9 cellular contexts compared by ENCODE assay signal in the genomic region with DNA sequence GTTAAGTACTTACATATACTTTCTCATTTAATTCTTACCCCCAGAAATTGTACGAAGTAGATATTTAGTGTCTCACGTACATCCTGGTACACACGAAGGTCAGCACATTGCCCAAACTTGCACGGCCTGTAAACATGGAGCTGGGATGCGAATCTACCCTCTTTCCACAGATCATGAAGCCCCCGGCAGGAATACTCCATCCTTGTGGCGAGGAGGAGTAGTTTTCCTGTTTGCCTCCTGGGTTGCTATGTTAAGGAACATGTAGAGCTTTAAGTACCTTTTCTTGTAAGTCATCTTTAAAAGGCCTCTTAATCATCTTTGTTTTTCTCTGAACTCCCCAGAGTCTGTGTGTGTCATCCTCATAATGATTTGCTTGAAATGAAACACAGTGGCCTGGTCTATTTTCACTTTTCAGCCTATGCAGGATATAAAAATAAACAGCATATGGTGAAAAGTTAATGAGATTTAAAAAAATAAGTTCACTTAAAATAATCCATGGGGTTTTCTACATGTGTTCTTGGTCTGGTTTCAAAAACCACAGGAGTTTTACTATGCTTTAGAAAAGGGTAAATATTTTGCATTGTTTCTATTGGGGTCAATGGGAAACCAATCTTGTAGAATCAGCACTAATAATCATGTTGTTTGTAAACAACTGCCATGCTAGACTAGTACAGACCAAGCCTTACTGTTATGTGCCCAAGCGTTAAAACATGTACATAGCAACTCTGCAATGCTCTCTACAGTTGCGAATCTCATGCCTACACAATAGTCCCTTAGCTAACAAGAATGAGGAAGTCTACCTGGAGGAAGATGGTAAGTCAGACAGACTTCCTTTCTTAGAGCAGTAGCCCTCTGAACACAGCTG. TPM values are rescaled to one million over a fixed set of nuclear protein-coding genes. Genes with fewer than 3 reads are reported as not detected.
DNase-seq lines count a peak whose midpoint lies in the region; ATAC-seq and TF ChIP-seq lines count a peak whose summit lies in the region.
"Had no signal": no experiment of that assay in that cellular context is flagged by ENCODE, and none has a peak within 500 bp of the region (broad histone marks: within the 10 kb centered on the region; RNA-seq: fewer than 3 reads in every experiment).

No MANE protein-coding gene starts in this region.

- H3F3A ChIP-seq in GM23248 (ENCODE audit: insufficient read depth) = no peaks in the 10 kb centered on the region

- TF ChIP-seq POLR2A in breast epithelium (IDR thresholded peaks at IDR 0.05) = no peak

- H3K9me3 ChIP-seq in GM23248 (ENCODE audit: low read depth) (no peaks in the 10 kb centered on the region), breast epithelium (no peaks in the 10 kb centered on the region), HAP-1 (no peaks in the 10 kb centered on the region)

- no peaks in the 10 kb centered on the region for H3K79me2 ChIP-seq in GM23248 (ENCODE audit: insufficient read depth)

- H2AFZ ChIP-seq in GM23248 = no peak overlapping the region

- H3K4me1 ChIP-seq in GM23248 (ENCODE audit: insufficient read depth) (peaks cover 7% of the 10 kb centered on the region; the same call in 1 of the 2 replicates), breast epithelium (no peaks in the 10 kb centered on the region), HAP-1 (no peaks in the 10 kb centered on the region)

- no peak overlapping the region for H3K4me2 ChIP-seq in GM23248 (ENCODE audit: unreplicated experiment)

- H3K27me3 ChIP-seq in GM23248 (replicated peaks; ENCODE audit: insufficient read depth) (no peaks in the 10 kb centered on the region), breast epithelium (no peaks in the 10 kb centered on the region), HAP-1 (ENCODE audit: low read depth) (no peaks in the 10 kb centered on the region)

- in situ Hi-C loops in GM23248 (cut with MboI) = no loop called here
- in situ Hi-C loops in HAP-1 (cut with MboI; ENCODE audit: low sequenced_read_pairs) = no loop called here

- DNase-seq in GM23248 (peak; percentile 58), iris pigment epithelial cell (ENCODE audit: low read depth) (peak; percentile 13), breast epithelium (ENCODE audit: low spot score in 2 of 2) (no peak), NCI-H748 treated with DMSO at 0.1 percent for 48 hours (lab: John Stamatoyannopoulos, UW) (no peak), HAP-1 (ENCODE audit: low spot score in 2 of 2) (no peak)
- DNase-seq in central memory CD4-positive, alpha-beta T cell = no peak

- H3K9me2 ChIP-seq in GM23248 (ENCODE audit: insufficient read depth) = no peaks in the 10 kb centered on the region

- H3K36me3 ChIP-seq in GM23248 (ENCODE audit: low read depth) = no peaks in the 10 kb centered on the region
- H3K36me3 ChIP-seq in breast epithelium = no peaks in the 10 kb centered on the region
- no peaks in the 10 kb centered on the region for H3K36me3 ChIP-seq in HAP-1 (replicated peaks)

- TF ChIP-seq CTCF in breast epithelium (IDR thresholded peaks at IDR 0.05) = no peak

- no peaks in the 10 kb centered on the region for H4K20me1 ChIP-seq in GM23248 (ENCODE audit: insufficient read depth)

- intact Hi-C loops in breast epithelium (cut with DNase I; ENCODE audit: low total_unique reads) = no loop called here

- WGBS in GM23248 (ENCODE audit: low coverage in 1 of 2, low lambda C conversion rate in 2 of 2, missing lambda C conversion rate in 2 of 2), 2 experiments = 90 to 92% methylated on average over 9 of the region's 9 CpGs

- ATAC-seq in GM18870 (IDR thresholded peaks at IDR 0.05; ENCODE audit: unreplicated experiment) = peak; percentile 92
- ATAC-seq in HG03575 (IDR thresholded peaks at IDR 0.05; ENCODE audit: extremely low read depth, insufficient number of reproducible peaks, low FRiP score, unreplicated experiment) = peak; percentile 87
- ATAC-seq: HCT116 had no signal

- no peak overlapping the region for H3K27ac ChIP-seq in GM23248
- no peak overlapping the region for H3K27ac ChIP-seq in breast epithelium

- H3K4me3 ChIP-seq in GM23248 = no peak overlapping the region
- no peak overlapping the region for H3K4me3 ChIP-seq in breast epithelium
- H3K4me3 ChIP-seq in HAP-1 = no peak overlapping the region

- H3K9ac ChIP-seq in GM23248 = no peak overlapping the region

RNA-seq across cellular contexts. Expression of a gene that starts 9.3 kb away (rescaled TPM):
- 19.3 and 25.5 TPM in 2 replicates for total RNA-seq in GM23248 (2014; rRNA removed; shearing (Covaris generic))
- polyA plus RNA-seq in GM23248 (2016; fragmentation: Nextera tagmentation; extraction: Ambion mirVana) = 19.3 and 21.2 TPM in 2 replicates
- 100 to 1,000 TPM in 2 of 3 donors, 10 to 100 TPM in 1; 99.9 to 205 (median 131) TPM for total RNA-seq in breast epithelium

Comparison
In these comparisons a context has a peak if more than half of its experiments do, and no peak if none do; other contexts are left out.
1. DNase-seq: peak in GM23248 (single experiment) and iris pigment epithelial cell (single experiment); none in breast epithelium (0 of 2), NCI-H748 treated with DMSO at 0.1 percent for 48 hours (single experiment), HAP-1 (0 of 2) and central memory CD4-positive, alpha-beta T cell (single experiment).